Comparison of ENCODE assay signal across 8 cellular contexts in the genomic region with DNA sequence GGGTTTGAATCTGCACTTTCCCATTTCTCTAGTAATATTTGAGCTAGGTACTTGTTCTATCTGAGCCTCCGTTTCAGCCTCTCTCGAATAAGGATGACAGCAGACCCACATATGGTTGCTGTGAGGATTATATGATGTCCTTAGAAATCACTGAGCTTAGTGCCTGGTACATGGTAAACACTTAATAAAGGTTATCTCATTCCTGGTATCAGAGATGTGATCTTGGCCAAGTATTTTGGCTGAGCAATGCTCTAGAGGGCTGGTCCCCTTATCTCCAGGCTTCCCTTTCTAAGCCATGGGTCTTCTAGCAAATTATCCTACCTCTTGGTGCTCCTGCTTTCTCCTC. TPM values are rescaled to one million over a fixed set of nuclear protein-coding genes. Genes with fewer than 3 reads are reported as not detected.
A peak's percentile ranks its signal among the peaks of the same experiment; 100 is the strongest.
DNase-seq lines count a peak whose midpoint lies in the region; ATAC-seq, FAIRE-seq and TF ChIP-seq lines count a peak whose summit lies in the region.

No MANE protein-coding gene starts in this region.

- TF ChIP-seq CTCF in kidney epithelial cell (IDR thresholded peaks at IDR 0.05; ENCODE audit: insufficient read depth, low read length, poor library complexity, severe bottlenecking) (no peak), thyroid gland (IDR thresholded peaks at IDR 0.05) (no peak), GM10266 (IDR thresholded peaks at IDR 0.05; ENCODE audit: control insufficient read depth, insufficient read depth, low read depth, missing control alignments) (no peak)

- peak overlapping the region; percentile 91 for H3K4me3 Mint-ChIP-seq in activated CD4-positive, alpha-beta T cell treated with anti-CD3 and anti-CD28 coated beads, Interleukin-2, amount 10 ng/mL, durations not matched to agents 7 days and 5 days
- H3K4me3 Mint-ChIP-seq in activated T-helper 2 cell treated with anti-CD3 and anti-CD28 coated beads, Interferon-gamma antibody, Interleukin-2, Interleukin-4, amounts not matched to agents 10 μg/mL and 5 μg/mL and 100 μg/mL, durations not matched to agents 14 hours and 24 hours and 36 hours (ENCODE audit: low read depth): peak overlapping the region; percentile 97

- H3K27ac ChIP-seq in thyroid gland: peak overlapping the region in 2 of 3 donors; percentile 81 to 84

- no peaks in the 10 kb centered on the region for H3K9me3 Mint-ChIP-seq in activated CD4-positive, alpha-beta T cell treated with anti-CD3 and anti-CD28 coated beads, Interleukin-2, amount 10 ng/mL, durations not matched to agents 7 days and 5 days
- H3K9me3 Mint-ChIP-seq in activated T-helper 2 cell treated with anti-CD3 and anti-CD28 coated beads, Interferon-gamma antibody, Interleukin-2, Interleukin-4, amounts not matched to agents 10 μg/mL and 5 μg/mL and 100 μg/mL, durations not matched to agents 14 hours and 24 hours and 36 hours: no peaks in the 10 kb centered on the region

- FAIRE-seq in HTR-8/SVneo (lab: Jason Lieb, UNC): no peak

- 4 to 13% methylated on average over 2 of the region's 2 CpGs for WGBS in thyroid gland, 2 donors

- peaks cover 9% of the 10 kb centered on the region for H3K27me3 Mint-ChIP-seq in activated CD4-positive, alpha-beta T cell treated with anti-CD3 and anti-CD28 coated beads, Interleukin-2, amount 10 ng/mL, durations not matched to agents 7 days and 5 days
- H3K27me3 Mint-ChIP-seq in activated T-helper 2 cell treated with anti-CD3 and anti-CD28 coated beads, Interferon-gamma antibody, Interleukin-2, Interleukin-4, amounts not matched to agents 10 μg/mL and 5 μg/mL and 100 μg/mL, durations not matched to agents 14 hours and 24 hours and 36 hours (ENCODE audit: low read depth): no peaks in the 10 kb centered on the region

- H3K4me1 Mint-ChIP-seq in activated CD4-positive, alpha-beta T cell treated with anti-CD3 and anti-CD28 coated beads, Interleukin-2, amount 10 ng/mL, durations not matched to agents 7 days and 5 days: peaks cover 32% of the 10 kb centered on the region
- peaks cover 25% of the 10 kb centered on the region for H3K4me1 Mint-ChIP-seq in activated T-helper 2 cell treated with anti-CD3 and anti-CD28 coated beads, Interferon-gamma antibody, Interleukin-2, Interleukin-4, amounts not matched to agents 10 μg/mL and 5 μg/mL and 100 μg/mL, durations not matched to agents 14 hours and 24 hours and 36 hours (ENCODE audit: low read depth)

- peaks cover 14 to 15% of the 10 kb centered on the region in 2 donors for H3K4me1 ChIP-seq in thyroid gland

- POLR2A ChIA-PET in activated CD4-positive, alpha-beta T cell treated with anti-CD3 and anti-CD28 coated beads, Interleukin-2, amount 10 ng/mL, durations not matched to agents 7 days and 5 days (lab: Charles Lee): no interaction called here

- no peak for ATAC-seq in HG02884 (IDR thresholded peaks at IDR 0.05; ENCODE audit: unreplicated experiment)

- no peak for DNase-seq in activated CD4-positive, alpha-beta T cell treated with anti-CD3 and anti-CD28 coated beads, Interleukin-2, amount 10 ng/mL, durations not matched to agents 7 days and 5 days
- DNase-seq in activated CD4-positive, alpha-beta T cell treated with anti-CD3 and anti-CD28 coated beads for 48 hours: no peak
- no peak for DNase-seq in activated T-helper 2 cell treated with anti-CD3 and anti-CD28 coated beads, Interferon-gamma antibody, Interleukin-2, Interleukin-4, amounts not matched to agents 10 μg/mL and 5 μg/mL and 100 μg/mL, durations not matched to agents 14 hours and 24 hours and 36 hours (ENCODE audit: low spot score)
- no peak for DNase-seq in kidney epithelial cell (ENCODE audit: low read depth)
- no peak for DNase-seq in thyroid gland
- no peak for DNase-seq in HTR-8/SVneo (ENCODE audit: insufficient read length, low spot score)
- DNase-seq in GM10266 (ENCODE audit: extremely low spot score): no peak

- H3K36me3 Mint-ChIP-seq in activated CD4-positive, alpha-beta T cell treated with anti-CD3 and anti-CD28 coated beads, Interleukin-2, amount 10 ng/mL, durations not matched to agents 7 days and 5 days (ENCODE audit: low read depth): peaks cover 8% of the 10 kb centered on the region
- peaks cover 9% of the 10 kb centered on the region for H3K36me3 Mint-ChIP-seq in activated T-helper 2 cell treated with anti-CD3 and anti-CD28 coated beads, Interferon-gamma antibody, Interleukin-2, Interleukin-4, amounts not matched to agents 10 μg/mL and 5 μg/mL and 100 μg/mL, durations not matched to agents 14 hours and 24 hours and 36 hours (ENCODE audit: low read depth)

- peak overlapping the region; percentile 98 for H3K4me3 ChIP-seq in kidney epithelial cell (ENCODE audit: low read depth, low read length)
- H3K4me3 ChIP-seq in thyroid gland (replicated peaks in 1 of 3): peak overlapping the region in 2 of 3 donors; percentile 81 to 99

- TF ChIP-seq POLR2A in thyroid gland (IDR thresholded peaks at IDR 0.05): no peak

- CTCF ChIA-PET in activated CD4-positive, alpha-beta T cell treated with anti-CD3 and anti-CD28 coated beads, Interleukin-2, amount 10 ng/mL, durations not matched to agents 7 days and 5 days (lab: Charles Lee): interaction anchor here (0.7 to 1.5 kb wide), 2 partner anchors 12 to 17 kb away, joined by 4 read pairs; no protein-coding TSS in a partner anchor

- intact Hi-C loops in activated T-helper 2 cell treated with anti-CD3 and anti-CD28 coated beads, Interferon-gamma antibody, Interleukin-2, Interleukin-4, amounts not matched to agents 10 μg/mL and 5 μg/mL and 100 μg/mL, durations not matched to agents 14 hours and 24 hours and 36 hours (cut with micrococcal nuclease): loop anchor here (1.0 to 5.0 kb wide), 7 partner anchors 37 to 535 kb away; a partner anchor contains a TSS
- intact Hi-C loops in thyroid gland (cut with DNase I): no loop called here

- no peaks in the 10 kb centered on the region for H3K9me3 ChIP-seq in thyroid gland

- no peaks in the 10 kb centered on the region for H3K36me3 ChIP-seq in kidney epithelial cell (ENCODE audit: control insufficient read depth, insufficient read depth, low read length)
- H3K36me3 ChIP-seq in thyroid gland: no peaks in the 10 kb centered on the region

- H3K27ac Mint-ChIP-seq in activated CD4-positive, alpha-beta T cell treated with anti-CD3 and anti-CD28 coated beads, Interleukin-2, amount 10 ng/mL, durations not matched to agents 7 days and 5 days: peak overlapping the region; percentile 97
- H3K27ac Mint-ChIP-seq in activated T-helper 2 cell treated with anti-CD3 and anti-CD28 coated beads, Interferon-gamma antibody, Interleukin-2, Interleukin-4, amounts not matched to agents 10 μg/mL and 5 μg/mL and 100 μg/mL, durations not matched to agents 14 hours and 24 hours and 36 hours: no peak overlapping the region

- H3K27me3 ChIP-seq in kidney epithelial cell (ENCODE audit: control insufficient read depth, insufficient read depth, low read length): no peaks in the 10 kb centered on the region
- no peaks in the 10 kb centered on the region for H3K27me3 ChIP-seq in thyroid gland

RNA-seq across cellular contexts. Expression of a gene that starts 0.4 kb away (rescaled TPM):
- 10 to 100 TPM; 84.5 to 86.9 TPM for total RNA-seq in activated CD4-positive, alpha-beta T cell treated with anti-CD3 and anti-CD28 coated beads, Interleukin-2, amount 10 ng/mL, durations not matched to agents 7 days and 5 days
- total RNA-seq in activated T-helper 2 cell treated with anti-CD3 and anti-CD28 coated beads, Interferon-gamma antibody, Interleukin-2, Interleukin-4, amounts not matched to agents 10 μg/mL and 5 μg/mL and 100 μg/mL, durations not matched to agents 14 hours and 24 hours and 36 hours: 72.9 and 73.6 TPM in 2 replicates
- total RNA-seq in kidney epithelial cell (58.3 and 62.9 TPM in 2 replicates), thyroid gland (10 to 100 TPM; 60.2 to 87.9 (median 69.1) TPM)
